8 cellular contexts compared by ENCODE assay signal in genomic region chr3:138945646-138946553, GRCh38. TPM values are rescaled to one million over a fixed set of nuclear protein-coding genes. Genes with fewer than 3 reads are reported as not detected.
DNase-seq lines count a peak whose midpoint lies in the region; ATAC-seq and TF ChIP-seq lines count a peak whose summit lies in the region.

No MANE protein-coding gene starts in this region.

- no peak for TF ChIP-seq POLR2A in Peyer's patch (IDR thresholded peaks at IDR 0.05)

- no peak overlapping the region for H3K27ac Mint-ChIP-seq in activated naive CD4-positive, alpha-beta T cell treated with anti-CD3 and anti-CD28 coated beads, Interleukin-2, amount 50 U/mL, for 24 hours
- peak overlapping the region in 1 of 2 donors; percentile 6 for H3K27ac Mint-ChIP-seq in natural killer cell treated with Interleukin-12 subunit alpha and Interleukin-12 subunit beta and Interleukin-15 and Interleukin-18, amount 100 ng/mL, for 72 hours

- no peak for DNase-seq in activated naive CD4-positive, alpha-beta T cell (lab: John Stamatoyannopoulos, UW)
- DNase-seq in Peyer's patch (peak in 1 of 3 donors; percentile 60), epithelial cell of esophagus (ENCODE audit: low read depth) (peak; percentile 66), NCI-H1930 (lab: John Stamatoyannopoulos, UW) (no peak)
- DNase-seq in natural killer cell treated with Interleukin-12 subunit alpha and Interleukin-12 subunit beta and Interleukin-15 and Interleukin-18, amount 100 ng/mL, for 72 hours (ENCODE audit: low spot score) = no peak

- H3K4me3 ChIP-seq in Peyer's patch = peak overlapping the region in 3 of 4 donors; percentile 35 to 47 (median 45)
- H3K4me3 ChIP-seq in epithelial cell of esophagus (ENCODE audit: low read length) = peak overlapping the region; percentile 33

- H3K36me3 ChIP-seq in Peyer's patch = no peaks in the 10 kb centered on the region

- no peaks in the 10 kb centered on the region for H3K9me3 Mint-ChIP-seq in activated naive CD4-positive, alpha-beta T cell treated with anti-CD3 and anti-CD28 coated beads, Interleukin-2, amount 50 U/mL, for 24 hours
- H3K9me3 Mint-ChIP-seq in natural killer cell treated with Interleukin-12 subunit alpha and Interleukin-12 subunit beta and Interleukin-15 and Interleukin-18, amount 100 ng/mL, for 72 hours = no peaks in the 10 kb centered on the region

- peaks cover 1% of the 10 kb centered on the region for H3K36me3 Mint-ChIP-seq in activated naive CD4-positive, alpha-beta T cell treated with anti-CD3 and anti-CD28 coated beads, Interleukin-2, amount 50 U/mL, for 24 hours
- H3K36me3 Mint-ChIP-seq in natural killer cell treated with Interleukin-12 subunit alpha and Interleukin-12 subunit beta and Interleukin-15 and Interleukin-18, amount 100 ng/mL, for 72 hours = peaks cover 6% of the 10 kb centered on the region

- peaks cover 0 to 40% (median 25%) of the 10 kb centered on the region in 4 donors for H3K4me1 ChIP-seq in Peyer's patch

- H3K27me3 ChIP-seq in Peyer's patch = peaks cover 5 to 61% of the 10 kb centered on the region in 2 donors

- H3K27ac ChIP-seq in Peyer's patch = no peak overlapping the region

- ATAC-seq in natural killer cell treated with Interleukin-12 subunit alpha and Interleukin-12 subunit beta and Interleukin-15 and Interleukin-18, amount 100 ng/mL, for 72 hours = peak in 1 of 2 donors; percentile 26
- no peak for ATAC-seq in HG03457 (IDR thresholded peaks at IDR 0.05; ENCODE audit: unreplicated experiment)
- no peak for ATAC-seq in HG02885 (IDR thresholded peaks at IDR 0.05; ENCODE audit: poor library complexity, unreplicated experiment)

- H3K9me3 ChIP-seq in Peyer's patch = peaks cover 0 to 4% (median 0%) of the 10 kb centered on the region in 4 donors

- peak overlapping the region; percentile 91 for H3K4me3 Mint-ChIP-seq in activated naive CD4-positive, alpha-beta T cell treated with anti-CD3 and anti-CD28 coated beads, Interleukin-2, amount 50 U/mL, for 24 hours
- H3K4me3 Mint-ChIP-seq in natural killer cell treated with Interleukin-12 subunit alpha and Interleukin-12 subunit beta and Interleukin-15 and Interleukin-18, amount 100 ng/mL, for 72 hours = peak overlapping the region; percentile 89

- TF ChIP-seq CTCF in Peyer's patch (IDR thresholded peaks at IDR 0.05) (peak in 1 of 6 experiments; percentile 18), epithelial cell of esophagus (IDR thresholded peaks at IDR 0.05; ENCODE audit: insufficient read depth, low read depth, low read length, missing control alignments) (peak; percentile 41)

- H3K27me3 Mint-ChIP-seq in activated naive CD4-positive, alpha-beta T cell treated with anti-CD3 and anti-CD28 coated beads, Interleukin-2, amount 50 U/mL, for 24 hours = peaks cover 68% of the 10 kb centered on the region
- peaks cover 55 to 71% of the 10 kb centered on the region in 2 donors for H3K27me3 Mint-ChIP-seq in natural killer cell treated with Interleukin-12 subunit alpha and Interleukin-12 subunit beta and Interleukin-15 and Interleukin-18, amount 100 ng/mL, for 72 hours

- H3K4me1 Mint-ChIP-seq in activated naive CD4-positive, alpha-beta T cell treated with anti-CD3 and anti-CD28 coated beads, Interleukin-2, amount 50 U/mL, for 24 hours = peaks cover 39% of the 10 kb centered on the region
- peaks cover 25 to 26% of the 10 kb centered on the region in 2 donors for H3K4me1 Mint-ChIP-seq in natural killer cell treated with Interleukin-12 subunit alpha and Interleukin-12 subunit beta and Interleukin-15 and Interleukin-18, amount 100 ng/mL, for 72 hours (ENCODE audit: low read depth in 2 of 2)

RNA-seq across cellular contexts. Expression of gene FOXL2, which starts 1.0 kb away (rescaled TPM):
- not detected for total RNA-seq in Peyer's patch
- not detected for total RNA-seq in natural killer cell treated with Interleukin-12 subunit alpha and Interleukin-12 subunit beta and Interleukin-15 and Interleukin-18, amount 100 ng/mL, for 72 hours

RNA-seq across cellular contexts. Expression of gene FOXL2NB, which starts 1.1 kb away (rescaled TPM):
- total RNA-seq in Peyer's patch = not detected
- not detected for total RNA-seq in natural killer cell treated with Interleukin-12 subunit alpha and Interleukin-12 subunit beta and Interleukin-15 and Interleukin-18, amount 100 ng/mL, for 72 hours
